6 cellular contexts compared by ENCODE assay signal in the genomic region with DNA sequence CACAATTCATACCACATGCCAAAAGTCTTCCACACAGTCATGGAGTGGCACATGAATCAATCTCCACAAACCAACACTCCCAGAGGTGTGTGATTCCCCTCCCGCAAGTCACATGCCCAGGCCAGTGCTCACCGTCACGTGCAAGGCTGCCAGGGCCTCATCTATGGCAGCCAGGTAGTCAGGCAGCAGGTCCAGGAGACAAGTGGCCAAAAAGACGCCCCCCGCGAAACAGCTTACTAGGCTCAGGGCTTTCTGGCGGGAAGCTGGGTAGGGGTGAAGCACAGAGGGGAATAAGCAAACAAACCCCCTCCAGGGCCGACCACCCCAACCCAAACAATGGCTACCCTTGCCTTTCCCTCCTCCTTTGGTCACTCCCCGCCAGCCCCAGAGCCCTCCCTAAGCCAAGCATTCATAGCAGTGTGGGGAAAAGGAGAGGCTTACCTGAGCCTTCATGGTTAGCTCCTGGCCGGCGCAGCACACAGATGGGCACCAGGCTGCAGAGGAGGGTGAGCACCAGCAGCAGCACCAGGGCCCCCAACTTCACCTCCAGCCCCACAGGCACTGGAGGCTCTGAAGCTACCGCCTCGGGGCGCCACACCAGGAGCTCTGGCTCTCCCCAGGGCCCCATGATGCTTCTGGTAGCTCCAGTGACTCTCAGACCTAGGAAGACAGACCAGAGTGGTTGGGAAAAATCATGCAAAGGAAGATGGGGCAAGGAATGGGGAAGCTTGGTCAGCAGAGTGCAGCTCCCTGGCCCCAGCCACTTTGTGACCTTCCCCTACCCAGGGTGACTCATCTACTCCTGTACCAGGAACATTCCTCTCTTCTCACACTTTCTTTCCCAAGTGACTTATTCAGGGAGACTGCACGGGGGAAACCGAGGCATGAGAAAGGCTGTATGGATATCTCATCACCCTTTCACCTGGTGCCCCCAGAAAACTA. TPM values are rescaled to one million over a fixed set of nuclear protein-coding genes. Genes with fewer than 3 reads are reported as not detected.
DNase-seq lines count a peak whose midpoint lies in the region; TF ChIP-seq lines count a peak whose summit lies in the region.

No MANE protein-coding gene starts in this region.

- H3K4me1 ChIP-seq in Peyer's patch: peaks cover 0 to 41% (median 10%) of the 10 kb centered on the region in 4 donors
- peaks cover 84% of the 10 kb centered on the region for H3K4me1 ChIP-seq in left ventricle myocardium inferior
- H3K4me1 ChIP-seq in tibial artery: peaks cover 0 to 58% (median 47%) of the 10 kb centered on the region in 4 donors

- intact Hi-C loops in left ventricle myocardium inferior (cut with micrococcal nuclease): no loop called here
- intact Hi-C loops in tibial artery (cut with DNase I; ENCODE audit: low total_unique reads): no loop called here

- in situ Hi-C loops in Caki2 (cut with HindIII; ENCODE audit: low pct_unique_long_range_greater_than_20kb, low sequenced_read_pairs): no loop called here

- H3K9me3 ChIP-seq in Peyer's patch (no peaks in the 10 kb centered on the region), left ventricle myocardium inferior (replicated peaks) (no peaks in the 10 kb centered on the region), tibial artery (no peaks in the 10 kb centered on the region)

- TF ChIP-seq CTCF in Peyer's patch (IDR thresholded peaks at IDR 0.05) (no peak), left ventricle myocardium inferior (IDR thresholded peaks at IDR 0.05; ENCODE audit: borderline replicate concordance) (no peak), tibial artery (IDR thresholded peaks at IDR 0.05) (no peak)

- H3K27me3 ChIP-seq in Peyer's patch (no peaks in the 10 kb centered on the region), left ventricle myocardium inferior (ENCODE audit: low read depth) (no peaks in the 10 kb centered on the region), tibial artery (no peaks in the 10 kb centered on the region)

- H3K4me3 ChIP-seq in Peyer's patch (peak overlapping the region; percentile 60 to 79 (median 72)), left ventricle myocardium inferior (peak overlapping the region; percentile 80), tibial artery (peak overlapping the region; percentile 71 to 72)

- DNase-seq in Caki2 (ENCODE audit: low read depth) (peak; percentile 55), Peyer's patch (peak in 2 of 3 donors; percentile 33 to 66), left ventricle myocardium inferior (no peak), tibial artery (peak in 1 of 2 donors; percentile 62), NCI-H2029 (lab: John Stamatoyannopoulos, UW) (no peak), NOMO-1 treated with dmso at 0.1 percent for 144 hours (lab: John Stamatoyannopoulos, UW; ENCODE audit: unreplicated experiment) (no peak)

- H3K27ac ChIP-seq in Peyer's patch (peak overlapping the region; percentile 87 to 96 (median 92)), left ventricle myocardium inferior (replicated peaks) (peak overlapping the region; percentile 98), tibial artery (peak overlapping the region; percentile 89 to 95)

- peaks cover 0 to 14% (median 0%) of the 10 kb centered on the region in 3 donors for H3K36me3 ChIP-seq in Peyer's patch
- peaks cover 16% of the 10 kb centered on the region for H3K36me3 ChIP-seq in left ventricle myocardium inferior
- peaks cover 0 to 16% (median 12%) of the 10 kb centered on the region in 3 donors for H3K36me3 ChIP-seq in tibial artery

- TF ChIP-seq POLR2A in Peyer's patch (IDR thresholded peaks at IDR 0.05): no peak

RNA-seq across cellular contexts. Expression of a gene that starts 1.0 kb away (rescaled TPM):
- total RNA-seq in Caki2 (2014; rRNA removed; shearing (Covaris generic); ENCODE audit: low replicate concordance): 320 and 348 TPM in 2 replicates
- total RNA-seq in Peyer's patch (10 to 100 TPM; 20.6 to 73.0 (median 60.1) TPM), left ventricle myocardium inferior (39.8 TPM)

RNA-seq across cellular contexts. Expression of a gene that starts 3.9 kb away (rescaled TPM):
- 2.2 and 8.7 TPM in 2 replicates for total RNA-seq in Caki2 (2014; rRNA removed; shearing (Covaris generic); ENCODE audit: low replicate concordance)
- total RNA-seq in Peyer's patch: 10 to 100 TPM; 20.0 to 42.1 (median 32.4) TPM
- 19.7 TPM for total RNA-seq in left ventricle myocardium inferior

RNA-seq across cellular contexts. Expression of a gene that starts 5.3 kb away (rescaled TPM):
- 28.4 and 32.2 TPM in 2 replicates for total RNA-seq in Caki2 (2014; rRNA removed; shearing (Covaris generic); ENCODE audit: low replicate concordance)
- 10 to 100 TPM; 14.5 to 21.6 (median 16.6) TPM for total RNA-seq in Peyer's patch
- total RNA-seq in left ventricle myocardium inferior: 4.8 TPM

RNA-seq across cellular contexts. Expression of a gene that starts 15.1 kb away (rescaled TPM):
- total RNA-seq in Caki2 (2014; rRNA removed; shearing (Covaris generic); ENCODE audit: low replicate concordance): 355 and 416 TPM in 2 replicates
- total RNA-seq in Peyer's patch (100 to 1,000 TPM; 172 to 321 (median 193) TPM), left ventricle myocardium inferior (75.8 TPM)

RNA-seq across cellular contexts. Expression of a gene that starts 15.8 kb away (rescaled TPM):
- 5.5 and 7.7 TPM in 2 replicates for total RNA-seq in Caki2 (2014; rRNA removed; shearing (Covaris generic); ENCODE audit: low replicate concordance)
- 100 to 1,000 TPM in 2 of 4 donors, 10 to 100 TPM in 2; 48.2 to 130 (median 91.6) TPM for total RNA-seq in Peyer's patch
- 44.6 TPM for total RNA-seq in left ventricle myocardium inferior

Comparison
In these comparisons a context has a peak if more than half of its experiments do, and no peak if none do; other contexts are left out.
1. DNase-seq: peak in Caki2 (single experiment) and Peyer's patch (2 of 3); none in left ventricle myocardium inferior (single experiment), NCI-H2029 (single experiment) and NOMO-1 treated with dmso at 0.1 percent for 144 hours (single experiment).
2. Peak in every context shown above with its lines, with median percentiles within 50 percentile points of each other: H3K27ac ChIP-seq and H3K4me3 ChIP-seq.